ENCODE assay signal across 9 cellular contexts in the genomic region with DNA sequence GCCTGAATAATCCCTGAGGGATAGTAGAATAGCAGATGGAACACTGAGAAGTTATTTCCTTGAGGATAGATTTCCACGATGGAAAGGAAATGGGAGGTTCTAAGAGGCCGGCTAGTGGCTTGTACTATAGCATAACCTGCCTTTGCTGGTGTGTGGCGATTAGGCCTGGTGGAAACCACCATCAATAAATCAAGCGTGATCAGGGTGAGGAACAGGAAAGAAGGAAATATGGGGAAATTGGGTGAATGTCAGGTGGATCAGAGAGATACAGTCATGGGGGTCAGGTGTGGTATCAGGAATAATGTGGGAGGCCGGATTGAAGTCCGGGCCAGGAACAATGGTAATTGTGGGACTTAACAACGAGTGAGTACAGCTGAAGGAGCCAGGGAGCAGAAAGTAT. TPM values are rescaled to one million over a fixed set of nuclear protein-coding genes. Genes with fewer than 3 reads are reported as not detected.
"Had no signal": no experiment of that assay in that cellular context is flagged by ENCODE, and none has a peak within 500 bp of the region (broad histone marks: within the 10 kb centered on the region; RNA-seq: fewer than 3 reads in every experiment).

No MANE protein-coding gene starts in this region.

RNA-seq across cellular contexts. Expression of gene TREH, which starts 39.1 kb away (rescaled TPM):
- total RNA-seq: dermis microvascular lymphatic vessel endothelial cell; lower leg skin; natural killer cell treated with Interleukin-12 subunit alpha and Interleukin-12 subunit beta and Interleukin-15 and Interleukin-18, amount 100 ng/mL, for 72 hours; posterior vena cava; right atrium auricular region; sigmoid colon; subcutaneous adipose tissue; tibial nerve; uterus had no signal
